Comparison of ENCODE assay signal across 11 cellular contexts in genomic region chr16:15509593-15510520, GRCh38.
DNase-seq lines count a peak whose midpoint lies in the region; ATAC-seq and TF ChIP-seq lines count a peak whose summit lies in the region.
"Had no signal": no experiment of that assay in that cellular context is flagged by ENCODE, and none has a peak within 500 bp of the region (broad histone marks: within the 10 kb centered on the region; RNA-seq: fewer than 3 reads in every experiment).

No MANE protein-coding gene starts in this region.

- peak overlapping the region in 1 of 2 donors; percentile 84 for H3K27ac Mint-ChIP-seq in effector memory CD8-positive, alpha-beta T cell
- H3K27ac Mint-ChIP-seq in CD14-positive monocyte, result peak overlapping the region in 1 of 7 donors; percentile 69
- H3K27ac Mint-ChIP-seq: activated T-helper 1 cell treated with anti-CD3 and anti-CD28 coated beads, Interleukin-12 subunit alpha, Interleukin-12 subunit beta, Interleukin-2, Interleukin-4 antibody, amounts not matched to agents 30 ng/mL and 10 ng/mL and 1 ng/mL, durations not matched to agents 14 hours and 24 hours and 36 hours had no signal

- intact Hi-C loops in CD14-positive monocyte (cut with micrococcal nuclease), result no loop called here

- no peaks in the 10 kb centered on the region for H3K9me3 Mint-ChIP-seq in effector memory CD8-positive, alpha-beta T cell
- no peaks in the 10 kb centered on the region for H3K9me3 Mint-ChIP-seq in CD14-positive monocyte
- H3K9me3 Mint-ChIP-seq: activated T-helper 1 cell treated with anti-CD3 and anti-CD28 coated beads, Interleukin-12 subunit alpha, Interleukin-12 subunit beta, Interleukin-2, Interleukin-4 antibody, amounts not matched to agents 30 ng/mL and 10 ng/mL and 1 ng/mL, durations not matched to agents 14 hours and 24 hours and 36 hours had no signal

- no peaks in the 10 kb centered on the region for H3K36me3 Mint-ChIP-seq in effector memory CD8-positive, alpha-beta T cell (ENCODE audit: insufficient read depth)
- H3K36me3 Mint-ChIP-seq in CD14-positive monocyte, result no peaks in the 10 kb centered on the region

- peaks cover 9 to 10% of the 10 kb centered on the region in 2 donors for H3K4me1 Mint-ChIP-seq in effector memory CD8-positive, alpha-beta T cell (ENCODE audit: low read depth in 2 of 2)
- H3K4me1 Mint-ChIP-seq in CD14-positive monocyte, result peaks cover 17% of the 10 kb centered on the region

- DNase-seq in activated T-cell treated with anti-CD3 and anti-CD28 coated beads, Interleukin-2, amount 50 U/mL, for 1 hour, result peak; percentile 19
- DNase-seq in activated T-cell treated with anti-CD3 and anti-CD28 coated beads for 4 hours (no peak), RPMI7951 (ENCODE audit: low read depth) (peak; percentile 71), CD14-positive monocyte (ENCODE audit: low spot score) (no peak), NCI-H1417 (lab: John Stamatoyannopoulos, UW) (no peak)
- peak in 1 of 3 experiments; percentile 2 for DNase-seq in effector memory CD8-positive, alpha-beta T cell
- DNase-seq in stimulated activated naive CD8-positive, alpha-beta T cell treated with anti-CD3 and anti-CD28 coated beads, Interleukin-15, Interleukin-2, amounts not matched to agents 100 U/mL and 50 U/mL, for 24 hours, result peak; percentile 35
- DNase-seq: Caco-2, gastrocnemius medialis had no signal

- peak; percentile 58 for ATAC-seq in effector memory CD8-positive, alpha-beta T cell (replicated peaks)
- ATAC-seq in stimulated activated naive CD8-positive, alpha-beta T cell treated with anti-CD3 and anti-CD28 coated beads, Interleukin-15, Interleukin-2, amounts not matched to agents 100 U/mL and 50 U/mL, for 24 hours, result peak; percentile 76
- no peak for ATAC-seq in GM21619 (IDR thresholded peaks at IDR 0.05; ENCODE audit: unreplicated experiment)
- ATAC-seq: gastrocnemius medialis had no signal

- TF ChIP-seq CTCF in CD14-positive monocyte (IDR thresholded peaks at IDR 0.05), result no peak

- H3K27me3 Mint-ChIP-seq in effector memory CD8-positive, alpha-beta T cell, result peaks cover 0 to 21% of the 10 kb centered on the region in 2 donors
- H3K27me3 Mint-ChIP-seq in CD14-positive monocyte (ENCODE audit: low read depth in 3 of 3), result peaks cover 6 to 12% (median 10%) of the 10 kb centered on the region in 3 donors

- peak overlapping the region in 1 of 2 donors; percentile 25 for H3K4me3 Mint-ChIP-seq in effector memory CD8-positive, alpha-beta T cell
- H3K4me3 Mint-ChIP-seq in CD14-positive monocyte, result no peak overlapping the region
- H3K4me3 Mint-ChIP-seq: activated T-helper 1 cell treated with anti-CD3 and anti-CD28 coated beads, Interleukin-12 subunit alpha, Interleukin-12 subunit beta, Interleukin-2, Interleukin-4 antibody, amounts not matched to agents 30 ng/mL and 10 ng/mL and 1 ng/mL, durations not matched to agents 14 hours and 24 hours and 36 hours had no signal

Comparison
In these comparisons a context has a peak if more than half of its experiments do, and no peak if none do; other contexts are left out.
1. DNase-seq: peak in activated T-cell treated with anti-CD3 and anti-CD28 coated beads, Interleukin-2, amount 50 U/mL, for 1 hour (single experiment), RPMI7951 (single experiment) and stimulated activated naive CD8-positive, alpha-beta T cell treated with anti-CD3 and anti-CD28 coated beads, Interleukin-15, Interleukin-2, amounts not matched to agents 100 U/mL and 50 U/mL, for 24 hours (single experiment); none in activated T-cell treated with anti-CD3 and anti-CD28 coated beads for 4 hours (single experiment), CD14-positive monocyte (single experiment) and NCI-H1417 (0 of 3).